28 cellular contexts compared by ENCODE assay signal in the genomic region with DNA sequence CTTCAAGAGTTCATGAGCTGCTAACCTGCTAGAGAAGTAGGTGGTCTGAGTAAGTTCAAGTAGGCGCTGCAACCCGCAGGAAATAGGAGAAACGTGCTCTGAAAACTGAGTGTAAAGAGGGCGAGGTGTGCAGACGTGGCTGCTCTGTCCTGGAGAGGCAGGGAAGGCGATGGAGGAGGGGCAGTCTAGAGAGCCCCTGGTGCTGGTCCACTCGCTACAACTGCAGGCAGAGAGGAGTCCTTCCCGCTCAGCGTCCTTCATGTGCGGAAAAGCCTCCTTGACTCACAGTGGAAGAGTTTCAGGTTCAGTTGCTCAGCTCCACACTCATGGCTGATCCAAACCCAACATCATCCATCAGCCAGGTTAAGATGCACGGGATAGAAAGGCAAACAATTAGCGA.
"Had no signal": no experiment of that assay in that cellular context is flagged by ENCODE, and none has a peak within 500 bp of the region (broad histone marks: within the 10 kb centered on the region; RNA-seq: fewer than 3 reads in every experiment).

No MANE protein-coding gene starts in this region.

- H3K27ac ChIP-seq: brain microvascular endothelial cell, gastroesophageal sphincter, right lobe of liver, thoracic aorta, WERI-Rb-1 had no signal

- H3K36me3 ChIP-seq: brain microvascular endothelial cell, right lobe of liver had no signal

- H3K27me3 ChIP-seq: brain microvascular endothelial cell, gastroesophageal sphincter, right lobe of liver had no signal

- DNase-seq: activated CD4-positive, alpha-beta T cell treated with anti-CD3 and anti-CD28 coated beads for 48 hours; activated CD4-positive, alpha-beta T cell treated with anti-CD3 and anti-CD28 coated beads, Interleukin-2, amount 50 U/mL, for 48 hours; activated gamma-delta T cell treated with Interleukin-2 at 50 U/mL for 16 hours; activated naive CD4-positive, alpha-beta T cell treated with anti-CD3 and anti-CD28 coated beads, Interleukin-2, amount 50 U/mL, for 16 hours; activated T-cell treated with anti-CD3 and anti-CD28 coated beads, Interleukin-2, amount 50 U/mL, for 4 hours; amniotic stem cell; brain microvascular endothelial cell; caudate nucleus; cortex of kidney; effector memory CD8-positive, alpha-beta T cell; hippocampal formation; left cardiac atrium; mesenchymal stem cell; mucosa of descending colon; stimulated activated CD4-positive, alpha-beta T cell treated with anti-CD3 and anti-CD28 coated beads, Interleukin-2, amount 100 ng/mL, for 48 hours; stimulated activated naive CD8-positive, alpha-beta T cell treated with anti-CD3 and anti-CD28 coated beads, Interleukin-15, Interleukin-2, amounts not matched to agents 100 U/mL and 50 U/mL, for 24 hours; T-helper 17 cell; T1000; trophoblast cell; WERI-Rb-1 had no signal

- FAIRE-seq: astrocyte, keratinocyte had no signal

- H3K4me3 ChIP-seq: gastroesophageal sphincter, mucosa of descending colon, right lobe of liver, thoracic aorta had no signal

- ATAC-seq: activated CD4-positive, CD25-positive, alpha-beta regulatory T cell treated with anti-CD3 and anti-CD28 coated beads, Interleukin-2, amount 50 U/mL, for 24 hours; activated T-cell treated with anti-CD3 and anti-CD28 coated beads, Interleukin-2, amount 50 U/mL, for 4 hours; activated T-helper 17 cell treated with anti-CD3 and anti-CD28 coated beads, Interleukin-2, amount 50 U/mL, for 72 hours; effector memory CD8-positive, alpha-beta T cell; gastroesophageal sphincter; left cardiac atrium; mucosa of descending colon; natural killer cell treated with Interleukin-12 subunit alpha and Interleukin-12 subunit beta and Interleukin-15 and Interleukin-18, amount 100 ng/mL, for 72 hours; right lobe of liver; stimulated activated naive CD8-positive, alpha-beta T cell treated with anti-CD3 and anti-CD28 coated beads, Interleukin-15, Interleukin-2, amounts not matched to agents 100 U/mL and 50 U/mL, for 24 hours; T-helper 17 cell had no signal

- H3K4me1 ChIP-seq: gastroesophageal sphincter, right lobe of liver had no signal

- H3K9me3 ChIP-seq: gastroesophageal sphincter, mucosa of descending colon, right lobe of liver, thoracic aorta had no signal
